14 cellular contexts compared by ENCODE assay signal in genomic region chr2:172606285-172606684, GRCh38. TPM values are rescaled to one million over a fixed set of nuclear protein-coding genes. Genes with fewer than 3 reads are reported as not detected.
A peak's percentile ranks its signal among the peaks of the same experiment; 100 is the strongest.
DNase-seq lines count a peak whose midpoint lies in the region; ATAC-seq, FAIRE-seq and TF ChIP-seq lines count a peak whose summit lies in the region.
"Had no signal": no experiment of that assay in that cellular context is flagged by ENCODE, and none has a peak within 500 bp of the region (broad histone marks: within the 10 kb centered on the region; RNA-seq: fewer than 3 reads in every experiment).

No MANE protein-coding gene starts in this region.

- intact Hi-C loops in pancreas (cut with DNase I), result no loop called here

- 33% methylated on average over 1 of the region's 1 CpG for WGBS in SK-N-SH (ENCODE audit: low lambda C conversion rate)
- 83 to 93% methylated on average over 1 of the region's 1 CpG for WGBS in pancreas, 2 donors

- no peaks in the 10 kb centered on the region for H3F3A ChIP-seq in SK-N-SH (replicated peaks; ENCODE audit: insufficient read depth)

- TF ChIP-seq CTCF in AG09319 (IDR thresholded peaks at IDR 0.05; ENCODE audit: low read depth, low read length) (no peak), SK-N-SH (IDR thresholded peaks at IDR 0.05) (no peak), pancreas (IDR thresholded peaks at IDR 0.05) (no peak)

- no peak for FAIRE-seq in pancreas (lab: Jason Lieb, UNC)
- FAIRE-seq: H54 had no signal

- TF ChIP-seq RAD21 in SK-N-SH (IDR thresholded peaks at IDR 0.05; ENCODE audit: low read length), result no peak

- H3K9ac ChIP-seq in SK-N-SH, result no peak overlapping the region
- H3K9ac ChIP-seq: BLaER1 had no signal

- POLR2A ChIA-PET in SK-N-SH (lab: Yijun Ruan, JAX), result no interaction called here

- H3K4me3 ChIP-seq in SK-N-SH (ENCODE audit: low read depth in 2 of 2, low read length in 1 of 2), result no peak overlapping the region
- no peak overlapping the region for H3K4me3 ChIP-seq in pancreas
- H3K4me3 ChIP-seq: BLaER1 had no signal

- no peak for TF ChIP-seq EP300 in SK-N-SH (IDR thresholded peaks at IDR 0.05; ENCODE audit: borderline replicate concordance in 1 of 2, low read depth in 1 of 2, low read length in 1 of 2)

- no peaks in the 10 kb centered on the region for H3K9me3 Mint-ChIP-seq in activated T-cell treated with anti-CD3 and anti-CD28 coated beads, Interleukin-2, amount 50 U/mL, for 72 hours
- H3K9me3 Mint-ChIP-seq: CD8-positive, alpha-beta T cell had no signal

- no peak overlapping the region for H3K4me2 ChIP-seq in SK-N-SH
- H3K4me2 ChIP-seq: BLaER1 had no signal

- no peaks in the 10 kb centered on the region for H3K9me3 ChIP-seq in SK-N-SH
- no peaks in the 10 kb centered on the region for H3K9me3 ChIP-seq in pancreas
- H3K9me3 ChIP-seq: BLaER1 had no signal

- no peaks in the 10 kb centered on the region for H3K27me3 ChIP-seq in SK-N-SH (ENCODE audit: insufficient read depth)
- H3K27me3 ChIP-seq in pancreas, result no peaks in the 10 kb centered on the region
- H3K27me3 ChIP-seq: BLaER1 had no signal

- H3K9me2 ChIP-seq in SK-N-SH, result no peaks in the 10 kb centered on the region

- CTCF ChIA-PET in SK-N-SH (lab: Yijun Ruan, JAX), result interaction anchor here (4.6 kb wide), 1 partner anchor 13 kb away, joined by 26 read pairs; no protein-coding TSS in a partner anchor

- H2AFZ ChIP-seq in SK-N-SH (ENCODE audit: low read depth), result no peak overlapping the region

- H3K27ac ChIP-seq in SK-N-SH (ENCODE audit: low read depth in 2 of 2, low read length in 1 of 2), result peak overlapping the region in 1 of 2 experiments; percentile 47; a peak in 1 of 4 replicates
- no peak overlapping the region for H3K27ac ChIP-seq in pancreas
- H3K27ac ChIP-seq: BLaER1 had no signal

- no peaks in the 10 kb centered on the region for H4K20me1 ChIP-seq in SK-N-SH (ENCODE audit: insufficient read depth)
- H4K20me1 ChIP-seq: BLaER1 had no signal

- H3K27me3 Mint-ChIP-seq in activated T-cell treated with anti-CD3 and anti-CD28 coated beads, Interleukin-2, amount 50 U/mL, for 72 hours (ENCODE audit: low read depth), result no peaks in the 10 kb centered on the region

- no peaks in the 10 kb centered on the region for H3K79me2 ChIP-seq in SK-N-SH (ENCODE audit: insufficient read depth)

- H3K4me3 Mint-ChIP-seq in activated T-cell treated with anti-CD3 and anti-CD28 coated beads, Interleukin-2, amount 50 U/mL, for 72 hours, result no peak overlapping the region
- H3K4me3 Mint-ChIP-seq: CD8-positive, alpha-beta T cell had no signal

- H3K36me3 Mint-ChIP-seq in activated T-cell treated with anti-CD3 and anti-CD28 coated beads, Interleukin-2, amount 50 U/mL, for 72 hours (ENCODE audit: insufficient read depth in 2 of 2), result peaks cover 11 to 22% of the 10 kb centered on the region in 2 donors

- DNase-seq in AG09319 (ENCODE audit: extremely low read depth, low read depth), result peak; percentile 29
- DNase-seq in GM04504 (ENCODE audit: low read depth), result peak; percentile 10
- DNase-seq in SK-N-SH, result no peak
- DNase-seq in fibroblast of peridontal ligament (ENCODE audit: extremely low read depth), result peak; percentile 83
- DNase-seq in activated T-cell treated with anti-CD3 and anti-CD28 coated beads, Interleukin-2, amount 50 U/mL, for 72 hours, result no peak
- no peak for DNase-seq in pancreas
- DNase-seq: CD8-positive, alpha-beta T cell; NCI-H1105 treated with DMSO at 0.1 percent for 48 hours; NCI-H1694 treated with DMSO at 0.1 percent for 48 hours; NCI-H69; SW 1271 had no signal

- ATAC-seq in HG02588 (IDR thresholded peaks at IDR 0.05; ENCODE audit: unreplicated experiment) (no peak), pancreas (no peak)
- ATAC-seq in activated T-cell treated with anti-CD3 and anti-CD28 coated beads, Interleukin-2, amount 50 U/mL, for 72 hours (replicated peaks in 1 of 2), result no peak
- ATAC-seq: CD8-positive, alpha-beta T cell had no signal

- H3K27ac Mint-ChIP-seq in activated T-cell treated with anti-CD3 and anti-CD28 coated beads, Interleukin-2, amount 50 U/mL, for 72 hours, result no peak overlapping the region
- H3K27ac Mint-ChIP-seq: CD8-positive, alpha-beta T cell had no signal

- peaks cover 8% of the 10 kb centered on the region for H3K4me1 Mint-ChIP-seq in activated T-cell treated with anti-CD3 and anti-CD28 coated beads, Interleukin-2, amount 50 U/mL, for 72 hours (ENCODE audit: low read depth)

- peaks cover 0 to 5% of the 10 kb centered on the region in 2 experiments; a peak in 2 of 4 replicates for H3K4me1 ChIP-seq in SK-N-SH (ENCODE audit: control insufficient read depth in 1 of 2, insufficient read depth in 2 of 2, low read depth in 1 of 2, low read length in 1 of 2)
- no peaks in the 10 kb centered on the region for H3K4me1 ChIP-seq in pancreas
- H3K4me1 ChIP-seq: BLaER1 had no signal

- H3K36me3 ChIP-seq in SK-N-SH (replicated peaks in 1 of 2; ENCODE audit: control insufficient read depth in 1 of 2, insufficient read depth in 2 of 2, low read length in 1 of 2) (peaks cover 0 to 4% of the 10 kb centered on the region in 2 experiments), pancreas (no peaks in the 10 kb centered on the region)

TF ChIP-seq in SK-N-SH, 30 proteins besides CTCF, POLR2A, EP300 and RAD21:
- peak; percentile 65 for TF ChIP-seq TCF12 (IDR thresholded peaks at IDR 0.05)
- no peak for TF ChIP-seq RXRA (IDR thresholded peaks at IDR 0.05; ENCODE audit: borderline replicate concordance, low read depth)
- TF ChIP-seq RCOR1 (IDR thresholded peaks at IDR 0.05; ENCODE audit: low read length), result 0 out of 2 replicates have a peak, but pooled peaks have one; percentile 20

RNA-seq across cellular contexts. Expression of gene PDK1, which starts 50.4 kb away (rescaled TPM):
- polyA plus RNA-seq in SK-N-SH (2012; rRNA removed) (5.3 and 6.3 TPM in 2 replicates), pancreas (1 to 10 TPM; 1.2 to 3.1 TPM)
- 4.8 and 6.4 TPM in 2 replicates for polyA plus RNA-seq in SK-N-SH (2012; cell fraction: cytosol; rRNA removed)
- polyA plus RNA-seq in SK-N-SH (2012; cell fraction: nucleus; rRNA removed), result 5.2 and 11.6 TPM in 2 replicates
- 10 to 100 TPM; 22.5 to 33.6 TPM for total RNA-seq in activated T-cell treated with anti-CD3 and anti-CD28 coated beads, Interleukin-2, amount 50 U/mL, for 72 hours
- total RNA-seq in pancreas, result 10 to 100 TPM in 1 of 6 donors, 1 to 10 TPM in 5; 5.5 to 12.4 (median 7.9) TPM

Comparison
In these comparisons a context has a peak if more than half of its experiments do, and no peak if none do; other contexts are left out.
1. DNase-seq: peak in AG09319 (single experiment), GM04504 (single experiment) and fibroblast of peridontal ligament (single experiment); none in SK-N-SH (single experiment), activated T-cell treated with anti-CD3 and anti-CD28 coated beads, Interleukin-2, amount 50 U/mL, for 72 hours (0 of 2) and pancreas (0 of 6).